ENCODE assay signal across 8 cellular contexts in genomic region chr11:16604784-16605439, GRCh38.
DNase-seq lines count a peak whose midpoint lies in the region; ATAC-seq and TF ChIP-seq lines count a peak whose summit lies in the region.

No MANE protein-coding gene starts in this region.

- BruUV-seq in PC-9 (replicated peaks; lab: Mats Ljungman, UMichigan), result no TSS peak

- ATAC-seq in right lobe of liver (peak; percentile 34 to 64 (median 62)), HG03378 (IDR thresholded peaks at IDR 0.05; ENCODE audit: unreplicated experiment) (no peak)

- H3K36me3 ChIP-seq in PC-9 (ENCODE audit: low read depth) (no peaks in the 10 kb centered on the region), right lobe of liver (no peaks in the 10 kb centered on the region), thymus (ENCODE audit: control insufficient read depth, insufficient read depth) (no peaks in the 10 kb centered on the region)

- H3K27me3 ChIP-seq in PC-9 (ENCODE audit: insufficient read depth, low read depth) (no peaks in the 10 kb centered on the region), right lobe of liver (peaks cover 0 to under 1% of the 10 kb centered on the region in 2 donors), thymus (ENCODE audit: control insufficient read depth, insufficient read depth) (peaks cover 60% of the 10 kb centered on the region)

- TF ChIP-seq CTCF in PC-9 (conservative IDR thresholded peaks at IDR 0.05), result no peak
- TF ChIP-seq CTCF in right lobe of liver (IDR thresholded peaks at IDR 0.05), result no peak

- H3F3A ChIP-seq in PC-9 (ENCODE audit: insufficient read depth, low read depth), result peaks cover 14% of the 10 kb centered on the region; the same call in 1 of the 2 replicates

- no peaks in the 10 kb centered on the region for H3K9me2 ChIP-seq in PC-9 (ENCODE audit: insufficient read depth)

- WGBS in right lobe of liver (ENCODE audit: insufficient coverage, low coverage, low lambda C conversion rate, missing lambda C conversion rate), result 0% methylated on average over 29 of the region's 59 CpGs
- WGBS in thymus, result under 1% methylated on average over 59 of the region's 59 CpGs

- H3K4me3 ChIP-seq in PC-9 (peak overlapping the region; percentile 93), right lobe of liver (peak overlapping the region; percentile 58 to 79 (median 65)), thymus (ENCODE audit: low read length) (peak overlapping the region; percentile 37)

- peak overlapping the region; percentile 97 for H2AFZ ChIP-seq in PC-9

- peak overlapping the region; percentile 85 for H3K4me2 ChIP-seq in PC-9

- no peaks in the 10 kb centered on the region for H3K4me1 ChIP-seq in PC-9 (replicated peaks; ENCODE audit: insufficient read depth)
- peaks cover 0 to 18% (median 0%) of the 10 kb centered on the region in 4 donors for H3K4me1 ChIP-seq in right lobe of liver
- H3K4me1 ChIP-seq in thymus (ENCODE audit: control insufficient read depth, insufficient read depth, low read length), result no peaks in the 10 kb centered on the region

- peak; percentile 36 for DNase-seq in stimulated activated CD4-positive, alpha-beta T cell treated with anti-CD3 and anti-CD28 coated beads, Interleukin-15, amount 100 ng/mL, for 24 hours
- DNase-seq in stimulated activated CD4-positive, alpha-beta T cell treated with anti-CD3 and anti-CD28 coated beads, Interleukin-1b, Interleukin-23, amount 100 ng/mL, for 48 hours, result no peak
- DNase-seq in PC-9, result peak; percentile 36 to 37
- peak; percentile 38 for DNase-seq in dermis blood vessel endothelial cell
- DNase-seq in right lobe of liver, result peak; percentile 56 to 68 (median 61)
- DNase-seq in NCI-H2107 treated with DMSO at 0.1 percent for 48 hours (lab: John Stamatoyannopoulos, UW; ENCODE audit: unreplicated experiment), result no peak

- intact Hi-C loops in PC-9 (cut with micrococcal nuclease; ENCODE audit: unreplicated experiment) (loop anchor here (5.0 to 10.0 kb wide), 5 partner anchors 453 to 788 kb away; no protein-coding TSS in a partner anchor), right lobe of liver (cut with DNase I) (loop anchor here in 1 of 2 donors (10.0 kb wide), 1 partner anchor 410 kb away; no protein-coding TSS in a partner anchor)

- H3K27ac ChIP-seq in PC-9, result peak overlapping the region; percentile 49
- peak overlapping the region; percentile 73 to 84 (median 75) for H3K27ac ChIP-seq in right lobe of liver
- H3K27ac ChIP-seq in thymus (ENCODE audit: low read depth), result no peak overlapping the region

- no peaks in the 10 kb centered on the region for H3K9me3 ChIP-seq in PC-9 (ENCODE audit: insufficient read depth, low read depth)
- H3K9me3 ChIP-seq in right lobe of liver, result no peaks in the 10 kb centered on the region
- no peaks in the 10 kb centered on the region for H3K9me3 ChIP-seq in thymus (ENCODE audit: control insufficient read depth)

- CTCF ChIA-PET in PC-9 (lab: Charles Lee), result interaction anchor here (0.6 kb wide), 1 partner anchor 187 kb away, joined by 12 read pairs; no protein-coding TSS in a partner anchor

- H3K79me2 ChIP-seq in PC-9 (ENCODE audit: low read depth), result peaks cover 2% of the 10 kb centered on the region; the same call in 1 of the 2 replicates

- POLR2A ChIA-PET in PC-9 (lab: Charles Lee; ENCODE audit: unreplicated experiment), result interaction anchor here (0.7 kb wide), 1 partner anchor 163 kb away, joined by 3 read pairs; no protein-coding TSS in a partner anchor

- TF ChIP-seq POLR2A in right lobe of liver (IDR thresholded peaks at IDR 0.05), result no peak

- H4K20me1 ChIP-seq in PC-9 (ENCODE audit: insufficient read depth), result no peaks in the 10 kb centered on the region

Comparison
In these comparisons a context has a peak if more than half of its experiments do, and no peak if none do; other contexts are left out.
1. DNase-seq: peak in stimulated activated CD4-positive, alpha-beta T cell treated with anti-CD3 and anti-CD28 coated beads, Interleukin-15, amount 100 ng/mL, for 24 hours (single experiment), PC-9 (2 of 2), dermis blood vessel endothelial cell (single experiment) and right lobe of liver (3 of 3); none in stimulated activated CD4-positive, alpha-beta T cell treated with anti-CD3 and anti-CD28 coated beads, Interleukin-1b, Interleukin-23, amount 100 ng/mL, for 48 hours (single experiment) and NCI-H2107 treated with DMSO at 0.1 percent for 48 hours (single experiment).
2. H3K4me3 ChIP-seq: peak in every context shown above with its lines; median percentile 93 in PC-9; 65 in right lobe of liver; 37 in thymus.